Comparison of ENCODE assay signal across 1 cellular context in genomic region chr21:29024474-29025327, GRCh38.
TF ChIP-seq lines count a peak whose summit lies in the region.

TSS of gene USP16 (plus strand) at chr21:29024668. CDS start at chr21:29027914, 3,246 bp downstream.

TF ChIP-seq in HepG2, 621 proteins besides CTCF, POLR2A, EP300 and RAD21 (continued from another document and continues in another):
- TF ChIP-seq ATF4 (CRISPR knock-in tag; IDR thresholded peaks at IDR 0.05) (0 out of 4 replicates have a peak, but pooled peaks of 1 of the 2 experiments have one; percentile 41), ZNF296 (CRISPR knock-in tag; conservative IDR thresholded peaks at IDR 0.05) (no peak), ZNF746 (CRISPR knock-in tag; IDR thresholded peaks at IDR 0.05) (0 out of 2 replicates have a peak, but pooled peaks have one; percentile 26), SOX6 (IDR thresholded peaks at IDR 0.05) (no peak), SOX6 (CRISPR knock-in tag; IDR thresholded peaks at IDR 0.05) (peak; percentile 23), ZUFSP (CRISPR knock-in tag; IDR thresholded peaks at IDR 0.05; ENCODE audit: borderline replicate concordance) (no peak), ZNF784 (CRISPR knock-in tag; IDR thresholded peaks at IDR 0.05; ENCODE audit: borderline replicate concordance) (no peak), HOXA3 (CRISPR knock-in tag; IDR thresholded peaks at IDR 0.05) (peak; percentile 79), TBX2 (CRISPR knock-in tag; IDR thresholded peaks at IDR 0.05; ENCODE audit: borderline replicate concordance) (peak; percentile 60; the same call in 1 of the 2 replicates), ATF2 (CRISPR knock-in tag; IDR thresholded peaks at IDR 0.05) (no peak), PTBP1 (IDR thresholded peaks at IDR 0.05; ENCODE audit: low read depth, low read length, poor library complexity, severe bottlenecking) (no peak), ZNF552 (CRISPR knock-in tag; IDR thresholded peaks at IDR 0.05; ENCODE audit: borderline replicate concordance) (no peak; the same call in 1 of the 2 replicates), REST (IDR thresholded peaks at IDR 0.05; ENCODE audit: borderline replicate concordance in 1 of 2, low read depth in 1 of 2, low read length in 2 of 2) (peak in 1 of 2 experiments; percentile 16; a peak in 1 of 4 replicates), HOXA9 (CRISPR knock-in tag; IDR thresholded peaks at IDR 0.05; ENCODE audit: borderline replicate concordance) (no peak), SNAPC2 (CRISPR knock-in tag; IDR thresholded peaks at IDR 0.05) (peak; percentile 68; the same call in 1 of the 2 replicates), SRSF1 (optimal IDR thresholded peaks at IDR 0.05; ENCODE audit: low read depth, low read length) (no peak), JUNB (CRISPR knock-in tag; IDR thresholded peaks at IDR 0.05; ENCODE audit: borderline replicate concordance) (no peak), CREM (IDR thresholded peaks at IDR 0.05) (peak; percentile 96), CREM (CRISPR knock-in tag; IDR thresholded peaks at IDR 0.05) (peak; percentile 57; the same call in 1 of the 2 replicates), ZBTB8A (CRISPR knock-in tag; IDR thresholded peaks at IDR 0.05; ENCODE audit: borderline replicate concordance, low read depth) (no peak), LRRFIP1 (CRISPR knock-in tag; conservative IDR thresholded peaks at IDR 0.05) (no peak), KDM5B (CRISPR knock-in tag; IDR thresholded peaks at IDR 0.05; ENCODE audit: borderline replicate concordance) (peak; percentile 55; the same call in 1 of the 2 replicates), ZNF564 (CRISPR knock-in tag; IDR thresholded peaks at IDR 0.05) (no peak), SOX13 (IDR thresholded peaks at IDR 0.05) (no peak), SOX13 (CRISPR knock-in tag; conservative IDR thresholded peaks at IDR 0.05 in 1 of 2, IDR thresholded peaks at IDR 0.05 in 1 of 2) (peak in 1 of 2 experiments; percentile 19; a peak in 1 of 4 replicates), FOXP4 (CRISPR knock-in tag; IDR thresholded peaks at IDR 0.05) (peak; percentile 29; the same call in 1 of the 2 replicates), ZNF280B (CRISPR knock-in tag; IDR thresholded peaks at IDR 0.05; ENCODE audit: borderline replicate concordance) (peak; percentile 66; the same call in 1 of the 2 replicates), MAX (IDR thresholded peaks at IDR 0.05) (peak; percentile 77), NFRKB (IDR thresholded peaks at IDR 0.05) (no peak), MBD4 (IDR thresholded peaks at IDR 0.05; ENCODE audit: borderline replicate concordance, low read length) (no peak), SNAPC5 (CRISPR knock-in tag; IDR thresholded peaks at IDR 0.05; ENCODE audit: borderline replicate concordance) (no peak), ZNF121 (CRISPR knock-in tag; IDR thresholded peaks at IDR 0.05) (no peak), HMG20B (CRISPR knock-in tag; conservative IDR thresholded peaks at IDR 0.05) (no peak), ZNF333 (CRISPR knock-in tag; IDR thresholded peaks at IDR 0.05; ENCODE audit: borderline replicate concordance) (no peak), TIGD3 (CRISPR knock-in tag; IDR thresholded peaks at IDR 0.05; ENCODE audit: borderline replicate concordance) (no peak), SYNCRIP (IDR thresholded peaks at IDR 0.05; ENCODE audit: insufficient read depth, low read depth, low read length) (no peak), PRMT3 (CRISPR knock-in tag; IDR thresholded peaks at IDR 0.05; ENCODE audit: borderline replicate concordance, low read depth) (no peak), NKX3-1 (CRISPR knock-in tag; IDR thresholded peaks at IDR 0.05) (peak; percentile 79; the same call in 1 of the 2 replicates), MTF1 (CRISPR knock-in tag; IDR thresholded peaks at IDR 0.05) (no peak), EED (CRISPR knock-in tag; IDR thresholded peaks at IDR 0.05) (no peak), ZNF18 (CRISPR knock-in tag; IDR thresholded peaks at IDR 0.05; ENCODE audit: insufficient replicate concordance) (no peak), CEBPG (CRISPR knock-in tag; IDR thresholded peaks at IDR 0.05) (no peak)
